ENCODE assay signal across 1 cellular context in the genomic region with DNA sequence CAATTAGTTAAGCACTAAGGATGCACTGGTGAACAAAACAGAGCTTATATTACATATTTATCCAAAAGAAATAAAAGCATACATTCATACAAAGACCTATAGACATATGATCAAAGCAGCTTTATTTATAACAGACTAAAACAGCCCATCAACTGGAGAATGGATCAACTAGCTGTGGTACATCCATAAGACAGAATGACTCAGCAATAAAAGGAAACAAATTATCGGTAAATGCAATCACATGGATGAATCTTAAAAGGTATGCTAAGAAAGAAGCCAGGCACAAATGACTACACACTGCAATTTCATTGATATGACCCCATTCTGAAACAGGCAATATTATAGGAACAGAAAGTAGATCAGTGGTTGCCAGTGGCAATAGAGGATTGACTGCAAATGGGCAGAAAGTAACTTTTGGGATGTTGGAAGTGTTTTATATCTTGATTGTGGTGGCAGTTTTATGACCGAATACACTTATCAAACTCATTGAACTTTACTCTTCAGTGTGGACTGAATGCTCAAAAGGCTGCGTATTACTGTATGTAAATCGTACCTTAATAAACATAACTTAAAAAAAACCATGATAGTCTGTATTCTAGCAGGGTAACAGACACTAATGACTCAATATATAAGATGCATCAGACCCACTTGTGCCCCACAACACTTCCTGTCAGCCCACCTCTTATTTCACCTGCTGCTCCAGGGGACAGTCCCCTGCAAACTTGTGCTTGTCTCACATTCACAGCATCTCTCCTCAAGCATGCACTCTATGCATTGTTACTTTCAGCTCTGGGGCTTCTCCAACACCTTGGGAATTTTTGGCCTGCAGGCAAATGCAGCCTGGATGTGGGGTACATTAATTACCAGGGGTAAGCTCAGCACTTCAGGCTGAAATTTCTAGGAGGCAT.
TF ChIP-seq lines count a peak whose summit lies in the region.

No MANE protein-coding gene starts in this region.

TF ChIP-seq in A549, 52 proteins besides CTCF, POLR2A, EP300 and RAD21:
- TF ChIP-seq, protein P1, sequence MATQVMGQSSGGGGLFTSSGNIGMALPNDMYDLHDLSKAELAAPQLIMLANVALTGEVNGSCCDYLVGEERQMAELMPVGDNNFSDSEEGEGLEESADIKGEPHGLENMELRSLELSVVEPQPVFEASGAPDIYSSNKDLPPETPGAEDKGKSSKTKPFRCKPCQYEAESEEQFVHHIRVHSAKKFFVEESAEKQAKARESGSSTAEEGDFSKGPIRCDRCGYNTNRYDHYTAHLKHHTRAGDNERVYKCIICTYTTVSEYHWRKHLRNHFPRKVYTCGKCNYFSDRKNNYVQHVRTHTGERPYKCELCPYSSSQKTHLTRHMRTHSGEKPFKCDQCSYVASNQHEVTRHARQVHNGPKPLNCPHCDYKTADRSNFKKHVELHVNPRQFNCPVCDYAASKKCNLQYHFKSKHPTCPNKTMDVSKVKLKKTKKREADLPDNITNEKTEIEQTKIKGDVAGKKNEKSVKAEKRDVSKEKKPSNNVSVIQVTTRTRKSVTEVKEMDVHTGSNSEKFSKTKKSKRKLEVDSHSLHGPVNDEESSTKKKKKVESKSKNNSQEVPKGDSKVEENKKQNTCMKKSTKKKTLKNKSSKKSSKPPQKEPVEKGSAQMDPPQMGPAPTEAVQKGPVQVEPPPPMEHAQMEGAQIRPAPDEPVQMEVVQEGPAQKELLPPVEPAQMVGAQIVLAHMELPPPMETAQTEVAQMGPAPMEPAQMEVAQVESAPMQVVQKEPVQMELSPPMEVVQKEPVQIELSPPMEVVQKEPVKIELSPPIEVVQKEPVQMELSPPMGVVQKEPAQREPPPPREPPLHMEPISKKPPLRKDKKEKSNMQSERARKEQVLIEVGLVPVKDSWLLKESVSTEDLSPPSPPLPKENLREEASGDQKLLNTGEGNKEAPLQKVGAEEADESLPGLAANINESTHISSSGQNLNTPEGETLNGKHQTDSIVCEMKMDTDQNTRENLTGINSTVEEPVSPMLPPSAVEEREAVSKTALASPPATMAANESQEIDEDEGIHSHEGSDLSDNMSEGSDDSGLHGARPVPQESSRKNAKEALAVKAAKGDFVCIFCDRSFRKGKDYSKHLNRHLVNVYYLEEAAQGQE (IDR thresholded peaks at IDR 0.05) = no peak
- peak; percentile 88 for TF ChIP-seq NFE2L2 (conservative IDR thresholded peaks at IDR 0.05; ENCODE audit: low read length)
- peak; percentile 79 for TF ChIP-seq MAFK (IDR thresholded peaks at IDR 0.05; ENCODE audit: partially characterized antibody)
- no peak for TF ChIP-seq MYC (IDR thresholded peaks at IDR 0.05; ENCODE audit: borderline replicate concordance, low read length)
- no peak for TF ChIP-seq HOXB13 (CRISPR knock-in tag; IDR thresholded peaks at IDR 0.05; ENCODE audit: low read depth)
- TF ChIP-seq HOXB5 (CRISPR knock-in tag; IDR thresholded peaks at IDR 0.05) = no peak
- TF ChIP-seq FOXS1 (CRISPR knock-in tag; IDR thresholded peaks at IDR 0.05) = no peak
- no peak for TF ChIP-seq SREBF2 (IDR thresholded peaks at IDR 0.05)
- TF ChIP-seq, protein P2, sequence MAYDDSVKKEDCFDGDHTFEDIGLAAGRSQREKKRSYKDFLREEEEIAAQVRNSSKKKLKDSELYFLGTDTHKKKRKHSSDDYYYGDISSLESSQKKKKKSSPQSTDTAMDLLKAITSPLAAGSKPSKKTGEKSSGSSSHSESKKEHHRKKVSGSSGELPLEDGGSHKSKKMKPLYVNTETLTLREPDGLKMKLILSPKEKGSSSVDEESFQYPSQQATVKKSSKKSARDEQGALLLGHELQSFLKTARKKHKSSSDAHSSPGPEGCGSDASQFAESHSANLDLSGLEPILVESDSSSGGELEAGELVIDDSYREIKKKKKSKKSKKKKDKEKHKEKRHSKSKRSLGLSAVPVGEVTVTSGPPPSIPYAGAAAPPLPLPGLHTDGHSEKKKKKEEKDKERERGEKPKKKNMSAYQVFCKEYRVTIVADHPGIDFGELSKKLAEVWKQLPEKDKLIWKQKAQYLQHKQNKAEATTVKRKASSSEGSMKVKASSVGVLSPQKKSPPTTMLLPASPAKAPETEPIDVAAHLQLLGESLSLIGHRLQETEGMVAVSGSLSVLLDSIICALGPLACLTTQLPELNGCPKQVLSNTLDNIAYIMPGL (CRISPR knock-in tag; IDR thresholded peaks at IDR 0.05; ENCODE audit: borderline replicate concordance) = no peak
- TF ChIP-seq RCOR1 (IDR thresholded peaks at IDR 0.05; ENCODE audit: low read depth, low read length) = no peak
- TF ChIP-seq FOSL2 (IDR thresholded peaks at IDR 0.05) = no peak
- no peak for TF ChIP-seq FOSL2 (CRISPR knock-in tag; IDR thresholded peaks at IDR 0.05)
- no peak for TF ChIP-seq CHD2 (IDR thresholded peaks at IDR 0.05; ENCODE audit: low read length, partially characterized antibody)
- TF ChIP-seq, protein P3, sequence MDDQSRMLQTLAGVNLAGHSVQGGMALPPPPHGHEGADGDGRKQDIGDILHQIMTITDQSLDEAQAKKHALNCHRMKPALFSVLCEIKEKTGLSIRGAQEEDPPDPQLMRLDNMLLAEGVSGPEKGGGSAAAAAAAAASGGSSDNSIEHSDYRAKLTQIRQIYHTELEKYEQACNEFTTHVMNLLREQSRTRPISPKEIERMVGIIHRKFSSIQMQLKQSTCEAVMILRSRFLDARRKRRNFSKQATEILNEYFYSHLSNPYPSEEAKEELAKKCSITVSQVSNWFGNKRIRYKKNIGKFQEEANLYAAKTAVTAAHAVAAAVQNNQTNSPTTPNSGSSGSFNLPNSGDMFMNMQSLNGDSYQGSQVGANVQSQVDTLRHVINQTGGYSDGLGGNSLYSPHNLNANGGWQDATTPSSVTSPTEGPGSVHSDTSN (IDR thresholded peaks at IDR 0.05) = no peak
- TF ChIP-seq KDM1A (IDR thresholded peaks at IDR 0.05; ENCODE audit: low read depth) = no peak
- no peak for TF ChIP-seq TFCP2L1 (CRISPR knock-in tag; IDR thresholded peaks at IDR 0.05)
- no peak for TF ChIP-seq CBX8 (IDR thresholded peaks at IDR 0.05)
- TF ChIP-seq TP53 (CRISPR knock-in tag; IDR thresholded peaks at IDR 0.05) = no peak
- no peak for TF ChIP-seq EHF (CRISPR knock-in tag; IDR thresholded peaks at IDR 0.05)
